ENCODE assay signal across 30 cellular contexts in the genomic region with DNA sequence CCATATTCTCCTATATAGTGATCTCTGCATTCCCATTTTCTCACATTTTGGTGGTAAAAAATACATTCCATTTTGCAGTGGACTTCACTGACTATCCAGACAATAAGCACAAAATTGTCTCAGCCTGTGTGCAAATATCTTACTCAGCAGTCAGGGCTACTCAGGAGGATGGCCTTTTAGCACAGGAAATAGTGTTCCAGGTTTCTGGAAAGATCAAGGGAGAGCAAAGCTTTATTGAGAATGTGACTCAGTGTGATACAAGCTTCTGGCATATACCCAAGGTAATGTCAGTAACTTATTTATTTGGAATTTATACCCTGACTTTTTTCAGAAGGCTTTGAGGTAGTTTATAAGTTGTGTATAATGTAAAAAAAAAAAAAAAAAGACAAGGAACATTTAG.
A peak's percentile ranks its signal among the peaks of the same experiment; 100 is the strongest.
DNase-seq lines count a peak whose midpoint lies in the region; ATAC-seq, FAIRE-seq and TF ChIP-seq lines count a peak whose summit lies in the region.
"Had no signal": no experiment of that assay in that cellular context is flagged by ENCODE, and none has a peak within 500 bp of the region (broad histone marks: within the 10 kb centered on the region; RNA-seq: fewer than 3 reads in every experiment).

No MANE protein-coding gene starts in this region.

- no peak for TF ChIP-seq EP300 in ovary (IDR thresholded peaks at IDR 0.05)

- DNase-seq in MCF 10A (ENCODE audit: unreplicated experiment) (peak; percentile 36), breast epithelium (ENCODE audit: low spot score in 2 of 2) (no peak), bronchial epithelial cell (ENCODE audit: low read depth) (peak; percentile 67), kidney epithelial cell (ENCODE audit: low read depth) (peak; percentile 29), urothelium cell line (ENCODE audit: low spot score) (peak; percentile 3), ovary (no peak), NCI-H1092 treated with DMSO at 0.1 percent for 48 hours (lab: John Stamatoyannopoulos, UW) (no peak)
- DNase-seq: activated CD8-positive, alpha-beta T cell treated with anti-CD3 and anti-CD28 coated beads, Interleukin-2, amount 10 ng/mL, durations not matched to agents 7 days and 5 days; amniotic stem cell; C1 segment of cervical spinal cord; Caco-2; erythroblast; heart left ventricle; KBM-7; left cardiac atrium; NCI-H1417 treated with DMSO at 0.1 percent for 48 hours; NCI-H2029 treated with DMSO at 0.1 percent for 48 hours; NCI-H526; Peyer's patch; retina; SJCRH30; small intestine; stimulated activated naive CD4-positive, alpha-beta T cell treated with Interleukin-2 at 50 U/mL for 16 hours; SW 1271 had no signal

- H3K27ac ChIP-seq in breast epithelium (no peak overlapping the region), ovary (no peak overlapping the region)
- H3K27ac ChIP-seq: 22Rv1, heart left ventricle, Peyer's patch, SJCRH30 had no signal

- intact Hi-C loops in MCF 10A (cut with micrococcal nuclease) (no loop called here), breast epithelium (cut with DNase I; ENCODE audit: low total_unique reads) (no loop called here), ovary (cut with DNase I) (no loop called here)

- H3K27me3 ChIP-seq in breast epithelium: peaks cover 0 to 47% of the 10 kb centered on the region in 2 donors
- no peaks in the 10 kb centered on the region for H3K27me3 ChIP-seq in bronchial epithelial cell (ENCODE audit: control insufficient read depth, insufficient read depth, low read length)
- no peaks in the 10 kb centered on the region for H3K27me3 ChIP-seq in kidney epithelial cell (ENCODE audit: control insufficient read depth, insufficient read depth, low read length)
- H3K27me3 ChIP-seq in ovary: no peaks in the 10 kb centered on the region
- H3K27me3 ChIP-seq: Peyer's patch, SJCRH30 had no signal

- no peaks in the 10 kb centered on the region for H3K36me3 Mint-ChIP-seq in MCF 10A (ENCODE audit: insufficient read depth, unreplicated experiment)
- H3K36me3 Mint-ChIP-seq: activated naive CD4-positive, alpha-beta T cell treated with anti-CD3 and anti-CD28 coated beads, Interleukin-2, amount 50 U/mL, for 24 hours had no signal

- H3K4me3 ChIP-seq in breast epithelium (no peak overlapping the region), bronchial epithelial cell (ENCODE audit: low read depth, low read length) (no peak overlapping the region), kidney epithelial cell (ENCODE audit: low read depth, low read length) (no peak overlapping the region), ovary (no peak overlapping the region)
- H3K4me3 ChIP-seq: HAP-1, heart left ventricle, Peyer's patch, SJCRH30 had no signal

- CTCF ChIA-PET in MCF 10A (lab: Yijun Ruan, JAX): no interaction called here

- FAIRE-seq in bronchial epithelial cell (lab: Jason Lieb, UNC): no peak
- no peak for FAIRE-seq in urothelium cell line (lab: Jason Lieb, UNC)
- FAIRE-seq: G401.6, small intestine had no signal

- H3K36me3 ChIP-seq in breast epithelium (no peaks in the 10 kb centered on the region), bronchial epithelial cell (ENCODE audit: control insufficient read depth, insufficient read depth, low read length) (no peaks in the 10 kb centered on the region), kidney epithelial cell (ENCODE audit: control insufficient read depth, insufficient read depth, low read length) (no peaks in the 10 kb centered on the region), ovary (no peaks in the 10 kb centered on the region)
- H3K36me3 ChIP-seq: HAP-1, heart left ventricle, Peyer's patch, SJCRH30 had no signal

- no peaks in the 10 kb centered on the region for H3K4me1 Mint-ChIP-seq in MCF 10A (ENCODE audit: insufficient read depth, unreplicated experiment)
- H3K4me1 Mint-ChIP-seq: activated naive CD4-positive, alpha-beta T cell treated with anti-CD3 and anti-CD28 coated beads, Interleukin-2, amount 50 U/mL, for 24 hours; activated T-helper 17 cell treated with anti-CD3 and anti-CD28 coated beads, Interleukin-2, amount 50 U/mL, for 72 hours had no signal

- no peak overlapping the region for H3K4me3 Mint-ChIP-seq in MCF 10A (ENCODE audit: unreplicated experiment)
- H3K4me3 Mint-ChIP-seq: activated CD8-positive, alpha-beta T cell treated with anti-CD3 and anti-CD28 coated beads, Interleukin-2, amount 10 ng/mL, durations not matched to agents 7 days and 5 days; activated naive CD4-positive, alpha-beta T cell treated with anti-CD3 and anti-CD28 coated beads, Interleukin-2, amount 50 U/mL, for 24 hours; activated T-helper 17 cell treated with anti-CD3 and anti-CD28 coated beads, Interleukin-2, amount 50 U/mL, for 72 hours had no signal

- TF ChIP-seq CTCF in MCF 10A (IDR thresholded peaks at IDR 0.05; ENCODE audit: unreplicated experiment) (no peak), breast epithelium (IDR thresholded peaks at IDR 0.05) (no peak), bronchial epithelial cell (IDR thresholded peaks at IDR 0.05; ENCODE audit: insufficient read depth, low read length, severe bottlenecking) (no peak), kidney epithelial cell (IDR thresholded peaks at IDR 0.05; ENCODE audit: insufficient read depth, low read length, poor library complexity, severe bottlenecking) (no peak), ovary (IDR thresholded peaks at IDR 0.05) (no peak)

- no peak for TF ChIP-seq POLR2A in breast epithelium (IDR thresholded peaks at IDR 0.05)
- TF ChIP-seq POLR2A in ovary (IDR thresholded peaks at IDR 0.05): no peak

- no TSS peak for BruUV-seq in MCF 10A (replicated peaks; lab: Mats Ljungman, UMichigan)

- no peaks in the 10 kb centered on the region for H3K9me3 ChIP-seq in breast epithelium
- no peaks in the 10 kb centered on the region for H3K9me3 ChIP-seq in ovary
- H3K9me3 ChIP-seq: Caco-2, HAP-1, heart left ventricle, Peyer's patch, SJCRH30 had no signal

- ATAC-seq in GM19395 (IDR thresholded peaks at IDR 0.05; ENCODE audit: unreplicated experiment): no peak
- ATAC-seq: activated CD8-positive, alpha-beta T cell treated with anti-CD3 and anti-CD28 coated beads, Interleukin-2, amount 10 ng/mL, durations not matched to agents 7 days and 5 days; activated T-helper 17 cell treated with anti-CD3 and anti-CD28 coated beads, Interleukin-2, amount 50 U/mL, for 72 hours; heart left ventricle; left cardiac atrium had no signal

- no peaks in the 10 kb centered on the region for H3K9me3 Mint-ChIP-seq in MCF 10A (ENCODE audit: unreplicated experiment)
- H3K9me3 Mint-ChIP-seq: activated naive CD4-positive, alpha-beta T cell treated with anti-CD3 and anti-CD28 coated beads, Interleukin-2, amount 50 U/mL, for 24 hours had no signal

- H3K27ac Mint-ChIP-seq in MCF 10A (ENCODE audit: low read depth, unreplicated experiment): no peak overlapping the region
- H3K27ac Mint-ChIP-seq: activated CD8-positive, alpha-beta T cell treated with anti-CD3 and anti-CD28 coated beads, Interleukin-2, amount 10 ng/mL, durations not matched to agents 7 days and 5 days; activated naive CD4-positive, alpha-beta T cell treated with anti-CD3 and anti-CD28 coated beads, Interleukin-2, amount 50 U/mL, for 24 hours; activated T-helper 17 cell treated with anti-CD3 and anti-CD28 coated beads, Interleukin-2, amount 50 U/mL, for 72 hours had no signal

- POLR2A ChIA-PET in MCF 10A (lab: Yijun Ruan, JAX): no interaction called here

- peaks cover 43% of the 10 kb centered on the region for H3K27me3 Mint-ChIP-seq in MCF 10A (ENCODE audit: insufficient read depth, unreplicated experiment)
- H3K27me3 Mint-ChIP-seq: activated naive CD4-positive, alpha-beta T cell treated with anti-CD3 and anti-CD28 coated beads, Interleukin-2, amount 50 U/mL, for 24 hours; activated T-helper 17 cell treated with anti-CD3 and anti-CD28 coated beads, Interleukin-2, amount 50 U/mL, for 72 hours had no signal

- H3K4me1 ChIP-seq in breast epithelium (no peaks in the 10 kb centered on the region), ovary (ENCODE audit: insufficient read depth) (no peaks in the 10 kb centered on the region)
- H3K4me1 ChIP-seq: Caco-2, HAP-1, heart left ventricle, Peyer's patch, SJCRH30 had no signal

Comparison
In these comparisons a context has a peak if more than half of its experiments do, and no peak if none do; other contexts are left out.
1. DNase-seq: peak in MCF 10A (single experiment), bronchial epithelial cell (single experiment), kidney epithelial cell (single experiment) and urothelium cell line (single experiment); none in breast epithelium (0 of 2), ovary (0 of 5) and NCI-H1092 treated with DMSO at 0.1 percent for 48 hours (single experiment).